Comparison of ENCODE assay signal across 2 cellular contexts in the genomic region with DNA sequence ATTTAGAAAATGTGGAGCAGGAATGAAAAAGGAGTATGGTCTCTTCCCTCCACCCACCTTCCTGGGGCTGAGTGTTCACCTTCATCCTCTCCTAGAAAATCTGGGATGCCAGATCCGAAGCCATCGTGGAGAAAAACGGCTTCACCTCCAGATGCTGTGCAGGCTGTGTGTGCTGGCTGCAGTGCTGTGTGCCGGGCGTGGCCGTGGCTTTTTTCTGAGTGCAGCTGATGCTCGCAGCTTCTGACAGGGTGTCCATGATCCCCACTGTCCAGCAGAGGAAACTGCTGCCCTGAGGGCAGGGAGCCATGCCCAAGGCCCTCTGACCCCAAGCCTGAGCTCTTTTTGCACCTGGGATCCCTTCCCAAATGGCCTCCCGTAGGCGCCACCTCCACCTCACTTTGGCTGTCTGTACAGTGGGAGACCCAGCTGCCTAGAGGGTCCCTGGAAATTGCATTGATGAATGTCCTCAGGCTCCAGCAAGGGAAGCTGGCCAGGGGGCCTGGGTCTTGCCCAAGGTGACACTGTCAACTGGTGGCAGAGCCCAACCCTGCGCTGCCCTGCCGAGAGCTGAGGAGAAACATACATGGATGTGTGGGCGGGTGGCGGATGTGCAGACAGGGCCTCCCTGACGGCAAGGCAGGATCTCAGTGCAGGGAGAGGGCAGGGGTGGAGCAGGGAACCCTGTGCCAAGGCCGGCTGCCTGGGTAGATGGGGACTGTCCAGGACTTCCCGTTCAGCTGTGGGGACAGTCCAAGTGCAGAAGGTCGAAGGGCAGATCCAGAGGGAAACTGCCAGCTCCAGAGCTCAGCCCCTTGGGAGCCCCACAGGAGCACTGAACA.
TF ChIP-seq lines count a peak whose summit lies in the region.

No MANE protein-coding gene starts in this region.

TF ChIP-seq in IMR-90, 13 proteins besides CTCF, POLR2A, EP300 and RAD21 (continued from another document):
- TF ChIP-seq SMC3 (IDR thresholded peaks at IDR 0.05; ENCODE audit: low read depth, low read length) (no peak), CHD1 (IDR thresholded peaks at IDR 0.05; ENCODE audit: low read depth, low read length) (no peak), FOS (IDR thresholded peaks at IDR 0.05; ENCODE audit: low read depth, low read length) (no peak), USF2 (IDR thresholded peaks at IDR 0.05; ENCODE audit: low read depth, low read length) (no peak), MXI1 (IDR thresholded peaks at IDR 0.05; ENCODE audit: borderline replicate concordance, low read depth, low read length) (no peak)
TF ChIP-seq in IMR-90: peak in this region for 0.

TF ChIP-seq in GM23338, 12 proteins besides CTCF, POLR2A, EP300 and RAD21 (continued from another document):
- no peak for TF ChIP-seq ZNF462 (CRISPR knock-in tag; IDR thresholded peaks at IDR 0.05)
- no peak for TF ChIP-seq POLR2AphosphoS5 (IDR thresholded peaks at IDR 0.05; ENCODE audit: low read depth)
- TF ChIP-seq, protein P1, sequence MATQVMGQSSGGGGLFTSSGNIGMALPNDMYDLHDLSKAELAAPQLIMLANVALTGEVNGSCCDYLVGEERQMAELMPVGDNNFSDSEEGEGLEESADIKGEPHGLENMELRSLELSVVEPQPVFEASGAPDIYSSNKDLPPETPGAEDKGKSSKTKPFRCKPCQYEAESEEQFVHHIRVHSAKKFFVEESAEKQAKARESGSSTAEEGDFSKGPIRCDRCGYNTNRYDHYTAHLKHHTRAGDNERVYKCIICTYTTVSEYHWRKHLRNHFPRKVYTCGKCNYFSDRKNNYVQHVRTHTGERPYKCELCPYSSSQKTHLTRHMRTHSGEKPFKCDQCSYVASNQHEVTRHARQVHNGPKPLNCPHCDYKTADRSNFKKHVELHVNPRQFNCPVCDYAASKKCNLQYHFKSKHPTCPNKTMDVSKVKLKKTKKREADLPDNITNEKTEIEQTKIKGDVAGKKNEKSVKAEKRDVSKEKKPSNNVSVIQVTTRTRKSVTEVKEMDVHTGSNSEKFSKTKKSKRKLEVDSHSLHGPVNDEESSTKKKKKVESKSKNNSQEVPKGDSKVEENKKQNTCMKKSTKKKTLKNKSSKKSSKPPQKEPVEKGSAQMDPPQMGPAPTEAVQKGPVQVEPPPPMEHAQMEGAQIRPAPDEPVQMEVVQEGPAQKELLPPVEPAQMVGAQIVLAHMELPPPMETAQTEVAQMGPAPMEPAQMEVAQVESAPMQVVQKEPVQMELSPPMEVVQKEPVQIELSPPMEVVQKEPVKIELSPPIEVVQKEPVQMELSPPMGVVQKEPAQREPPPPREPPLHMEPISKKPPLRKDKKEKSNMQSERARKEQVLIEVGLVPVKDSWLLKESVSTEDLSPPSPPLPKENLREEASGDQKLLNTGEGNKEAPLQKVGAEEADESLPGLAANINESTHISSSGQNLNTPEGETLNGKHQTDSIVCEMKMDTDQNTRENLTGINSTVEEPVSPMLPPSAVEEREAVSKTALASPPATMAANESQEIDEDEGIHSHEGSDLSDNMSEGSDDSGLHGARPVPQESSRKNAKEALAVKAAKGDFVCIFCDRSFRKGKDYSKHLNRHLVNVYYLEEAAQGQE (IDR thresholded peaks at IDR 0.05; ENCODE audit: unreplicated experiment) = no peak
- no peak for TF ChIP-seq ZNF331 (CRISPR knock-in tag; IDR thresholded peaks at IDR 0.05; ENCODE audit: low read depth)
- TF ChIP-seq NANOG (IDR thresholded peaks at IDR 0.05; ENCODE audit: borderline replicate concordance) = no peak
- TF ChIP-seq, protein P2, sequence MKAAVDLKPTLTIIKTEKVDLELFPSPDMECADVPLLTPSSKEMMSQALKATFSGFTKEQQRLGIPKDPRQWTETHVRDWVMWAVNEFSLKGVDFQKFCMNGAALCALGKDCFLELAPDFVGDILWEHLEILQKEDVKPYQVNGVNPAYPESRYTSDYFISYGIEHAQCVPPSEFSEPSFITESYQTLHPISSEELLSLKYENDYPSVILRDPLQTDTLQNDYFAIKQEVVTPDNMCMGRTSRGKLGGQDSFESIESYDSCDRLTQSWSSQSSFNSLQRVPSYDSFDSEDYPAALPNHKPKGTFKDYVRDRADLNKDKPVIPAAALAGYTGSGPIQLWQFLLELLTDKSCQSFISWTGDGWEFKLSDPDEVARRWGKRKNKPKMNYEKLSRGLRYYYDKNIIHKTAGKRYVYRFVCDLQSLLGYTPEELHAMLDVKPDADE (IDR thresholded peaks at IDR 0.05) = no peak
- no peak for TF ChIP-seq ZNF114 (CRISPR knock-in tag; IDR thresholded peaks at IDR 0.05)
- TF ChIP-seq EZH2phosphoT487 (IDR thresholded peaks at IDR 0.05; ENCODE audit: unreplicated experiment) = no peak
- TF ChIP-seq STAT1 (IDR thresholded peaks at IDR 0.05; ENCODE audit: unreplicated experiment) = no peak
- no peak for TF ChIP-seq EZH2 (IDR thresholded peaks at IDR 0.05; ENCODE audit: low read depth, unreplicated experiment)
- no peak for TF ChIP-seq CREB1 (CRISPR knock-in tag; IDR thresholded peaks at IDR 0.05; ENCODE audit: low read depth)
